Comparison of ENCODE assay signal across 8 cellular contexts in the genomic region with DNA sequence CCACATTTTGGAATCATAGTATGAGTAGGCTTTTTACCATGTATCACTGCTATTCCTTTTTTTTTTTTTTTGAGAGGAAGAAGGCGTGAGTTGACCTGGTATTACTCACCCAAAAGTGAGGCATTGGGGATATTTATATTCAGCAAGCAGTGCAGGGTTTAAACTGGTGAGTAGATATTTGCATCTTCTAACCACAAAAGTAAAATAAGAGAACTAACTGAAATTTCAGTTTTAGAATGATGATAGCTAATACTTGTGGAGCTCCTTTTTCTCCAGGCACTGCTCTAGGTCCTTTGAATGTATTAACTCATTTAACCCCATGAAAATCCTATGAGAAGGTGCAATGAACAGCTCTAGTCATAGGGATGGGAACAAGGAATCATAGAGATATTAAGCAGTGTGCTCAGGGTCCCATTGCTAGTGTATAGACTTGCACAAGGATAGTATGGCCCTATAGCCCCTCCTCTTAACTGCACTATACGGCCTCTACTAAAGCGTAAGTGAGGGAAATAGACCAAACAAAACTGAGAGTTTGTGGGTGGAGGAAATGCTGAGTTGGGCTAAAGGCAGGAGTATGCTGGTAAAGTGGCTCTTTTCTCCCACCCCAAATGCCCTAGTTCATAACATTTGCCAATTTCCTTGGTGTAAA.
DNase-seq lines count a peak whose midpoint lies in the region; ATAC-seq, FAIRE-seq and TF ChIP-seq lines count a peak whose summit lies in the region.

No MANE protein-coding gene starts in this region.

- no peak overlapping the region for H3K4me3 ChIP-seq in bronchial epithelial cell (ENCODE audit: low read depth, low read length)

- FAIRE-seq in GM18507 (lab: Jason Lieb, UNC) (peak; percentile 96), bronchial epithelial cell (lab: Jason Lieb, UNC) (no peak)

- DNase-seq in GM18507 (ENCODE audit: extremely low spot score, insufficient read length, low read depth) (peak; percentile 39), LHCN-M2 (ENCODE audit: low read depth) (peak; percentile 86), bronchial epithelial cell (ENCODE audit: low read depth) (peak; percentile 85), NCI-H146 (lab: John Stamatoyannopoulos, UW) (no peak), kidney glomerular epithelial cell (lab: John Stamatoyannopoulos, UW) (no peak), sciatic nerve (ENCODE audit: low spot score) (no peak)
- DNase-seq in central memory CD4-positive, alpha-beta T cell = no peak

- no peak for TF ChIP-seq CTCF in bronchial epithelial cell (IDR thresholded peaks at IDR 0.05; ENCODE audit: insufficient read depth, low read length, severe bottlenecking)

- intact Hi-C loops in sciatic nerve (cut with DNase I) = no loop called here

- H3K36me3 ChIP-seq in bronchial epithelial cell (ENCODE audit: control insufficient read depth, insufficient read depth, low read length) = no peaks in the 10 kb centered on the region

- H3K27me3 ChIP-seq in bronchial epithelial cell (ENCODE audit: control insufficient read depth, insufficient read depth, low read length) = no peaks in the 10 kb centered on the region

- ATAC-seq in GM21825 (IDR thresholded peaks at IDR 0.05; ENCODE audit: unreplicated experiment) (peak; percentile 51), sciatic nerve (no peak)

Comparison
In these comparisons a context has a peak if more than half of its experiments do, and no peak if none do; other contexts are left out.
1. DNase-seq: peak in GM18507 (single experiment), LHCN-M2 (single experiment) and bronchial epithelial cell (single experiment); none in NCI-H146 (single experiment), central memory CD4-positive, alpha-beta T cell (single experiment), kidney glomerular epithelial cell (single experiment) and sciatic nerve (single experiment).